ENCODE assay signal across 20 cellular contexts in the genomic region with DNA sequence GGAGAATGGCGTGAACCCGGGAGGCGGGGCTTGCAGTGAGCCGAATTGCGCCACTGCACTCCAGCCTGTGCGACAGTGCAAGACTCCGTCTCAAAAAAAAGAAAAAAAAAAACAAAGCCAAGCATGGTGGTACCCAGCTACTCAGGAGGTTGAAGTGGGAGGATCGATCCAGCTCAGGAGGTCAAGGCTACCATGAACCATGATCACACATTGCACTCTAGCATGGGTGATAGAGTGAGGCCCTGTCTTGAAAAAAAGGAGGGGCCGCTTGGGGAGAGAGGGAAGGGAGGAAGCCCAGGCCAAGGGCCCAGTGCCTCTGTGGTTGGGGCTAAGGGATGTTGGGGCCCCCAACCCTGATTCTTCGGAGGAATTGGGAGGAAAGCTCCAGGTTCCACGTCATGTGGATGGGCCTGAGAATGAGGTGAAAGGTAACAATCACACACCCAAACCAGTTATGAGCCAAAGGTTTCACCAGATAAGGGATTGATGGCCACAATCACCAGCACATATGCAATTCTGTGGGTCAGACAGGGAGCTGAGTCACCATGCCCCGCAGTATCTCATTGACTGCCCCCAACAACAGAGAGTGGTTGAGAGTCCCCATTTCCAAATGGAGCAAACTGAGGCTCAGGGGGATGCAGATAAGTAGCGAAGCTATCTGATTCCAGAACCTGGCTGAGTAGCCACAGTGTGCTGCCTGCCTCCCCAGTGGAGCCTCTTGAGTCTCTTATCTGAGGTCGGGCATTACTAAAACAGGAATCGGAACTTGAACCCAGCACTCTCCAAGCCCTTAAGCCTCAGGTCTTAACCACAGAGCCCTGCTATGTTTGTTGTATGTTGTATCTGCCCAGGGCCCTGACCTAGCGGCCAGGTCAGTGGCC. TPM values are rescaled to one million over a fixed set of nuclear protein-coding genes. Genes with fewer than 3 reads are reported as not detected.
DNase-seq lines count a peak whose midpoint lies in the region; ATAC-seq and TF ChIP-seq lines count a peak whose summit lies in the region.
"Had no signal": no experiment of that assay in that cellular context is flagged by ENCODE, and none has a peak within 500 bp of the region (broad histone marks: within the 10 kb centered on the region; RNA-seq: fewer than 3 reads in every experiment).

No MANE protein-coding gene starts in this region.

- H3K4me1 ChIP-seq in NT2/D1 (ENCODE audit: insufficient read depth, insufficient read length) (peaks cover 4% of the 10 kb centered on the region), adipocyte (ENCODE audit: control insufficient read depth, insufficient read depth, low read length) (peaks cover 18% of the 10 kb centered on the region), lower lobe of right lung (peaks cover 7% of the 10 kb centered on the region)
- H3K4me1 ChIP-seq: neural progenitor cell, uterus had no signal

- H3K9ac ChIP-seq in NT2/D1 (ENCODE audit: insufficient read length, low read depth) (peak overlapping the region; percentile 9), adipocyte (ENCODE audit: low read length) (peak overlapping the region; percentile 23)
- H3K9ac ChIP-seq: neural progenitor cell had no signal

- peak overlapping the region; percentile 62 for H3K27ac ChIP-seq in lower lobe of right lung
- H3K27ac ChIP-seq: neural progenitor cell, uterus had no signal

- H3K36me3 ChIP-seq in NT2/D1 (ENCODE audit: insufficient read depth, insufficient read length, low read length) (no peaks in the 10 kb centered on the region), adipocyte (ENCODE audit: control insufficient read depth, insufficient read depth, low read length, severe bottlenecking) (no peaks in the 10 kb centered on the region), lower lobe of right lung (no peaks in the 10 kb centered on the region), H7 (replicated peaks; ENCODE audit: control insufficient read depth, insufficient read depth, low read length) (no peaks in the 10 kb centered on the region)
- H3K36me3 ChIP-seq: neural progenitor cell, uterus had no signal

- H3K9me3 ChIP-seq in NT2/D1 (ENCODE audit: insufficient read depth, low read length) (no peaks in the 10 kb centered on the region), adipocyte (ENCODE audit: control insufficient read depth, low read length) (no peaks in the 10 kb centered on the region), lower lobe of right lung (no peaks in the 10 kb centered on the region)
- H3K9me3 ChIP-seq: Caco-2, esophagus squamous epithelium, uterus had no signal

- intact Hi-C loops in lower lobe of right lung (cut with DNase I), result no loop called here

- H3K4me3 ChIP-seq in NT2/D1 (ENCODE audit: insufficient read length, low read depth) (no peak overlapping the region), adipocyte (ENCODE audit: low read length) (no peak overlapping the region), lower lobe of right lung (no peak overlapping the region), H7 (ENCODE audit: insufficient read depth, low read depth, low read length) (no peak overlapping the region)
- H3K4me3 ChIP-seq: esophagus squamous epithelium, neural progenitor cell, uterus had no signal

- no peak for TF ChIP-seq CTCF in lower lobe of right lung (IDR thresholded peaks at IDR 0.05)

- no peaks in the 10 kb centered on the region for H3K27me3 ChIP-seq in NT2/D1 (ENCODE audit: insufficient read depth, insufficient read length)
- no peaks in the 10 kb centered on the region for H3K27me3 ChIP-seq in adipocyte (replicated peaks; ENCODE audit: control insufficient read depth, insufficient read depth, low read length)
- no peaks in the 10 kb centered on the region for H3K27me3 ChIP-seq in lower lobe of right lung (ENCODE audit: low read depth)
- no peaks in the 10 kb centered on the region for H3K27me3 ChIP-seq in H7 (ENCODE audit: control insufficient read depth, insufficient read depth, low read length)
- H3K27me3 ChIP-seq: esophagus squamous epithelium, neural progenitor cell, uterus had no signal

- DNase-seq in CMK (ENCODE audit: low read depth) (peak; percentile 9), NT2/D1 (ENCODE audit: low read depth, low spot score) (no peak), adipocyte (ENCODE audit: low read depth) (no peak), lower lobe of right lung (no peak), NCI-H1105 (lab: John Stamatoyannopoulos, UW) (no peak), NCI-H510A (lab: John Stamatoyannopoulos, UW) (no peak), H7 (no peak)
- DNase-seq: activated CD4-positive, alpha-beta T cell treated with anti-CD3 and anti-CD28 coated beads, Interleukin-2, amount 50 U/mL, for 1 hour; activated naive CD8-positive, alpha-beta T cell treated with anti-CD3 and anti-CD28 coated beads, Interleukin-2, amount 10 ng/mL, durations not matched to agents 7 days and 5 days; DMS79 treated with DMSO at 0.1 percent for 48 hours; effector CD8-positive, alpha-beta T cell; esophagus squamous epithelium; NCI-H1436 treated with DMSO at 0.1 percent for 48 hours; NCI-H510A treated with DMSO at 0.1 percent for 48 hours; SIG-M5; T-cell; uterus had no signal

- ATAC-seq in lower lobe of right lung (no peak), HG03342 (IDR thresholded peaks at IDR 0.05; ENCODE audit: unreplicated experiment) (no peak)

RNA-seq across cellular contexts. Expression of a gene that starts 20.5 kb away (rescaled TPM):
- total RNA-seq in lower lobe of right lung, result 19.1 TPM
- total RNA-seq in H7 (2014; rRNA removed; shearing (Covaris generic)), result 36.3 and 53.3 TPM in 2 replicates

RNA-seq across cellular contexts. Expression of a gene that starts 20.8 kb away (rescaled TPM):
- total RNA-seq in lower lobe of right lung, result 82.7 TPM
- 34.4 and 48.7 TPM in 2 replicates for total RNA-seq in H7 (2014; rRNA removed; shearing (Covaris generic))

RNA-seq across cellular contexts. Expression of a gene that starts 25.7 kb away (rescaled TPM):
- total RNA-seq in lower lobe of right lung, result 18.1 TPM
- total RNA-seq in H7 (2014; rRNA removed; shearing (Covaris generic)), result 35.5 and 51.9 TPM in 2 replicates

RNA-seq across cellular contexts. Expression of a gene that starts 26.1 kb away (rescaled TPM):
- 35.9 TPM for total RNA-seq in lower lobe of right lung
- 45.9 and 55.3 TPM in 2 replicates for total RNA-seq in H7 (2014; rRNA removed; shearing (Covaris generic))

RNA-seq across cellular contexts. Expression of a gene that starts 43.7 kb away (rescaled TPM):
- total RNA-seq in lower lobe of right lung, result 19.5 TPM
- 26.2 and 39.0 TPM in 2 replicates for total RNA-seq in H7 (2014; rRNA removed; shearing (Covaris generic))
